27 cellular contexts compared by ENCODE assay signal in the genomic region with DNA sequence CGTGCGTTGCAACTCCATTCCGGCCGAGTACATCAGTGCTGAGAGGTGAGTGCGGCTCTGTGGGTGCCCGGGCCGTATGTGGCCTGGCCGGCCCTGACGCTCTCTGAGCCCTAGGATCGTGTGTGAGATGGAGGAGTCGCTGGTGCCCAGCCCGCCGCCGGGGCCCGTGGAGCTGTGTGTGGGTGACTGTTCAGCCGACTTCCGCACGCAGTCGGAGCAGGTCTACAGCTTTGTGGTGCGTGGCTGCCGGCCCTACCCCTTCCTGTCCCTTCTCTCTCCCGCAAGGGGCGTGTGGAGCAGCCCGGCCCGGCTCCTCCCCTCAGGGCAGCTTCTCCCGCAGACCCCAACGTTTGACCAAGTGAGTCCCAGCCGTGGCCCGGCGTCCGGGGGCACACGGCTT.
"Had no signal": no experiment of that assay in that cellular context is flagged by ENCODE, and none has a peak within 500 bp of the region (broad histone marks: within the 10 kb centered on the region; RNA-seq: fewer than 3 reads in every experiment).

No MANE protein-coding gene starts in this region.

- H3K9me3 ChIP-seq: stomach, suprapubic skin, testis, thoracic aorta, thyroid gland, tibial artery, tibial nerve, transverse colon, upper lobe of left lung, upper lobe of right lung, uterus, vagina had no signal

- H3K4me3 ChIP-seq: stomach, suprapubic skin, testis, thoracic aorta, thyroid gland, tibial artery, tibial nerve, transverse colon, upper lobe of left lung, upper lobe of right lung, uterus, vagina had no signal

- FAIRE-seq: urothelium cell line had no signal

- DNase-seq: stimulated activated CD4-positive, alpha-beta T cell treated with anti-CD3 and anti-CD28 coated beads, Interleukin-2, amount 100 ng/mL, for 48 hours; stimulated activated CD4-positive, alpha-beta T cell treated with anti-CD3 and anti-CD28 coated beads, Interleukin-4, amount 100 ng/mL, for 1 hour; stimulated activated CD4-positive, alpha-beta T cell treated with anti-CD3 and anti-CD28 coated beads, Interleukin-4, amount 100 ng/mL, for 24 hours; stimulated activated CD4-positive, alpha-beta T cell treated with anti-CD3 and anti-CD28 coated beads, Interleukin-4, amount 100 ng/mL, for 4 hours; stimulated activated CD8-positive, alpha-beta memory T cell treated with anti-CD3 and anti-CD28 coated beads, Interleukin-4, amount 100 ng/mL, for 48 hours; stimulated activated naive B cell treated with anti-CD40 and anti-IgM and Interleukin-4, amounts not matched to agents 10 μg/mL and 1 μg/mL and 100 μg/mL, for 72 hours; stimulated activated naive CD4-positive, alpha-beta T cell; stimulated activated naive CD4-positive, alpha-beta T cell treated with Interleukin-2 at 50 U/mL for 16 hours; stimulated activated naive CD8-positive, alpha-beta T cell treated with anti-CD3 and anti-CD28 coated beads, Interleukin-15, amount 100 ng/mL, for 72 hours; stimulated activated naive CD8-positive, alpha-beta T cell treated with anti-CD3 and anti-CD28 coated beads, Interleukin-15, Interleukin-2, amounts not matched to agents 100 U/mL and 50 U/mL, for 24 hours; stomach; substantia nigra; testis; thyroid gland; tibial artery; transverse colon; trophoblast cell; upper lobe of right lung; uterus had no signal

- H3K4me1 ChIP-seq: stomach, suprapubic skin, testis, thyroid gland, tibial artery, transverse colon, upper lobe of left lung, upper lobe of right lung, uterus, vagina had no signal

- H3K36me3 ChIP-seq: transverse colon, uterus had no signal

- ATAC-seq: stimulated activated effector memory CD8-positive, alpha-beta T cell treated with anti-CD3 and anti-CD28 coated beads, Interleukin-12 subunit alpha, Interleukin-12 subunit beta, amount 100 ng/mL, for 72 hours; stimulated activated memory B cell treated with anti-CD40 and anti-IgM and Interleukin-4, amounts not matched to agents 10 μg/mL and 1 μg/mL and 100 μg/mL, for 72 hours; stimulated activated naive B cell treated with anti-CD40 and anti-IgM and Interleukin-4, amounts not matched to agents 10 μg/mL and 1 μg/mL and 100 μg/mL, for 72 hours; stimulated activated naive CD8-positive, alpha-beta T cell treated with anti-CD3 and anti-CD28 coated beads, Interleukin-15, amount 100 ng/mL, for 72 hours; stimulated activated naive CD8-positive, alpha-beta T cell treated with anti-CD3 and anti-CD28 coated beads, Interleukin-15, Interleukin-2, amounts not matched to agents 100 U/mL and 50 U/mL, for 24 hours; upper lobe of right lung had no signal

- H3K27ac ChIP-seq: stomach, suprapubic skin, testis, thoracic aorta, thyroid gland, tibial artery, tibial nerve, transverse colon, upper lobe of left lung, upper lobe of right lung, uterus, vagina had no signal

- H3K27me3 ChIP-seq: stomach, suprapubic skin, testis, thyroid gland, tibial artery, tibial nerve, transverse colon, upper lobe of left lung, upper lobe of right lung, uterus, vagina had no signal
